ENCODE assay signal across 2 cellular contexts in genomic region chrX:45508459-45508858, GRCh38.
TF ChIP-seq lines count a peak whose summit lies in the region.

No MANE protein-coding gene starts in this region.

TF ChIP-seq in A549, 52 proteins besides CTCF, POLR2A, EP300 and RAD21 (continued from another document):
- TF ChIP-seq HMGXB4 (CRISPR knock-in tag; IDR thresholded peaks at IDR 0.05; ENCODE audit: borderline replicate concordance) (no peak), KDM1A (IDR thresholded peaks at IDR 0.05; ENCODE audit: low read depth) (no peak), JUNB (IDR thresholded peaks at IDR 0.05) (no peak), RARB (CRISPR knock-in tag; IDR thresholded peaks at IDR 0.05) (no peak), NFE2L2 (conservative IDR thresholded peaks at IDR 0.05; ENCODE audit: low read length) (no peak), CHD2 (IDR thresholded peaks at IDR 0.05; ENCODE audit: low read length, partially characterized antibody) (no peak), MAX (IDR thresholded peaks at IDR 0.05) (no peak)

TF ChIP-seq in GM23338, 12 proteins besides CTCF, POLR2A, EP300 and RAD21 (continued from another document):
- TF ChIP-seq REST (IDR thresholded peaks at IDR 0.05; ENCODE audit: unreplicated experiment) (no peak), JUNB (IDR thresholded peaks at IDR 0.05; ENCODE audit: unreplicated experiment) (no peak), CREB1 (CRISPR knock-in tag; IDR thresholded peaks at IDR 0.05; ENCODE audit: low read depth) (no peak), POLR2AphosphoS5 (IDR thresholded peaks at IDR 0.05; ENCODE audit: low read depth) (no peak), ZNF114 (CRISPR knock-in tag; IDR thresholded peaks at IDR 0.05) (no peak), EZH2 (IDR thresholded peaks at IDR 0.05; ENCODE audit: low read depth, unreplicated experiment) (no peak), ZNF462 (CRISPR knock-in tag; IDR thresholded peaks at IDR 0.05) (no peak)
